Comparison of ENCODE assay signal across 14 cellular contexts in genomic region chr1:230256896-230257295, GRCh38.
DNase-seq lines count a peak whose midpoint lies in the region; ATAC-seq and TF ChIP-seq lines count a peak whose summit lies in the region.
"Had no signal": no experiment of that assay in that cellular context is flagged by ENCODE, and none has a peak within 500 bp of the region (broad histone marks: within the 10 kb centered on the region; RNA-seq: fewer than 3 reads in every experiment).

No MANE protein-coding gene starts in this region.

- 93% methylated on average over 6 of the region's 6 CpGs for WGBS in right cardiac atrium

- H3K27ac ChIP-seq in right cardiac atrium (ENCODE audit: low read length): no peak overlapping the region
- H3K27ac ChIP-seq: BLaER1 treated with 17β-estradiol and CSF1 and Interleukin-3, amounts not matched to agents 10 nM and 100 nM; GM23248; HL-60 had no signal

- H3K27ac Mint-ChIP-seq in chondrocyte (ENCODE audit: unreplicated experiment): peak overlapping the region; percentile 14
- H3K27ac Mint-ChIP-seq: B cell; CD8-positive, alpha-beta T cell had no signal

- peaks cover 42% of the 10 kb centered on the region for H3K36me3 Mint-ChIP-seq in chondrocyte (ENCODE audit: low read depth)

- TF ChIP-seq CTCF in chondrocyte (IDR thresholded peaks at IDR 0.05): no peak

- H3K9me3 Mint-ChIP-seq in chondrocyte (ENCODE audit: low read depth): no peaks in the 10 kb centered on the region
- H3K9me3 Mint-ChIP-seq: CD8-positive, alpha-beta T cell had no signal

- peak; percentile 15 for DNase-seq in activated CD8-positive, alpha-beta memory T cell treated with anti-CD3 and anti-CD28 coated beads, Interleukin-2, amount 50 U/mL, for 48 hours
- DNase-seq in activated CD8-positive, alpha-beta memory T cell treated with anti-CD3 and anti-CD28 coated beads for 24 hours: no peak
- no peak for DNase-seq in chondrocyte (ENCODE audit: low spot score)
- DNase-seq in mesenteric fat pad (ENCODE audit: low spot score): peak; percentile 68
- no peak for DNase-seq in NCI-H748 (lab: John Stamatoyannopoulos, UW; ENCODE audit: unreplicated experiment)
- DNase-seq in right cardiac atrium: no peak
- DNase-seq: Calu3, GM23248, HCEC 1CT had no signal

- peaks cover 4% of the 10 kb centered on the region for H3K4me1 Mint-ChIP-seq in chondrocyte (ENCODE audit: low read depth)

- no peaks in the 10 kb centered on the region for H3K4me1 ChIP-seq in right cardiac atrium (ENCODE audit: control insufficient read depth, insufficient read depth, low read length)

- no peak overlapping the region for H3K4me3 Mint-ChIP-seq in chondrocyte (ENCODE audit: unreplicated experiment)
- H3K4me3 Mint-ChIP-seq: B cell; CD8-positive, alpha-beta T cell had no signal

- no peaks in the 10 kb centered on the region for H3K27me3 Mint-ChIP-seq in chondrocyte (ENCODE audit: low read depth)
- H3K27me3 Mint-ChIP-seq: B cell had no signal

- no peaks in the 10 kb centered on the region for H3K9me3 ChIP-seq in right cardiac atrium (ENCODE audit: control insufficient read depth, low read length)

- H3K4me3 ChIP-seq in right cardiac atrium (ENCODE audit: low read length): no peak overlapping the region
- H3K4me3 ChIP-seq: BLaER1 treated with 17β-estradiol and CSF1 and Interleukin-3, amounts not matched to agents 10 nM and 100 nM; GM23248 had no signal

- intact Hi-C loops in right cardiac atrium (cut with DNase I): no loop called here

- H3K27me3 ChIP-seq in right cardiac atrium (ENCODE audit: control insufficient read depth, insufficient read depth): no peaks in the 10 kb centered on the region

- ATAC-seq in HG03442 (IDR thresholded peaks at IDR 0.05; ENCODE audit: unreplicated experiment): no peak
- no peak for ATAC-seq in right cardiac atrium
- ATAC-seq: CD8-positive, alpha-beta T cell had no signal

Comparison
In these comparisons a context has a peak if more than half of its experiments do, and no peak if none do; other contexts are left out.
1. DNase-seq: peak in activated CD8-positive, alpha-beta memory T cell treated with anti-CD3 and anti-CD28 coated beads, Interleukin-2, amount 50 U/mL, for 48 hours (single experiment) and mesenteric fat pad (single experiment); none in activated CD8-positive, alpha-beta memory T cell treated with anti-CD3 and anti-CD28 coated beads for 24 hours (single experiment), chondrocyte (single experiment), NCI-H748 (single experiment) and right cardiac atrium (0 of 3).